In genomic region chr5:127601111-127601510, GRCh38 we compare ENCODE assay signal across 35 cellular contexts. TPM values are rescaled to one million over a fixed set of nuclear protein-coding genes. Genes with fewer than 3 reads are reported as not detected.
"Had no signal": no experiment of that assay in that cellular context is flagged by ENCODE, and none has a peak within 500 bp of the region (broad histone marks: within the 10 kb centered on the region; RNA-seq: fewer than 3 reads in every experiment).

No MANE protein-coding gene starts in this region.

- DNase-seq: cerebellar nuclear complex; colonic mucosa; cortex of kidney; effector CD8-positive, alpha-beta T cell; effector memory CD8-positive, alpha-beta T cell; endodermal cell; erythroblast; esophagus squamous epithelium; foreskin fibroblast; foreskin melanocyte; gastrocnemius medialis; glutamatergic neuron; head of caudate nucleus; heart right ventricle; hippocampal formation; kidney; kidney glomerular epithelial cell; left colon; left ventricle myocardium inferior; lower lobe of right lung; mesendoderm; midbrain had no signal

- H3K9me3 ChIP-seq: colonic mucosa, esophagus squamous epithelium, gastrocnemius medialis, heart right ventricle, left ventricle myocardium inferior, lower lobe of right lung had no signal

- H3K27ac ChIP-seq: colonic mucosa, epithelial cell of prostate, esophagus squamous epithelium, gastrocnemius medialis, heart right ventricle, left ventricle myocardium inferior, lower lobe of right lung had no signal

- ATAC-seq: effector memory CD8-positive, alpha-beta T cell; esophagus mucosa; gastrocnemius medialis; heart right ventricle; left colon; left lobe of liver; lower lobe of right lung had no signal

- H3K36me3 ChIP-seq: colonic mucosa, esophagus squamous epithelium, gastrocnemius medialis, heart right ventricle, left ventricle myocardium inferior, lower lobe of right lung had no signal

- FAIRE-seq: endometrium, islet of Langerhans had no signal

- H3K4me3 ChIP-seq: colonic mucosa, esophagus squamous epithelium, gastrocnemius medialis, heart right ventricle, left ventricle myocardium inferior, lower lobe of right lung had no signal

- H3K27me3 ChIP-seq: colonic mucosa, esophagus squamous epithelium, gastrocnemius medialis, heart right ventricle had no signal

- H3K4me1 ChIP-seq: colonic mucosa, esophagus squamous epithelium, lower lobe of right lung had no signal

RNA-seq across cellular contexts. Expression of gene CTXN3, which starts 47.8 kb away (rescaled TPM):
- total RNA-seq: chondrocyte, colonic mucosa, dermis microvascular lymphatic vessel endothelial cell, endodermal cell, glomerular endothelial cell, heart right ventricle, left colon, left lobe of liver, left ventricle myocardium inferior, lower leg skin, lower lobe of right lung, lung microvascular endothelial cell, mononuclear cell, mucosa of gallbladder, myocyte had no signal
- polyA plus RNA-seq: heart right ventricle had no signal
